23 cellular contexts compared by ENCODE assay signal in the genomic region with DNA sequence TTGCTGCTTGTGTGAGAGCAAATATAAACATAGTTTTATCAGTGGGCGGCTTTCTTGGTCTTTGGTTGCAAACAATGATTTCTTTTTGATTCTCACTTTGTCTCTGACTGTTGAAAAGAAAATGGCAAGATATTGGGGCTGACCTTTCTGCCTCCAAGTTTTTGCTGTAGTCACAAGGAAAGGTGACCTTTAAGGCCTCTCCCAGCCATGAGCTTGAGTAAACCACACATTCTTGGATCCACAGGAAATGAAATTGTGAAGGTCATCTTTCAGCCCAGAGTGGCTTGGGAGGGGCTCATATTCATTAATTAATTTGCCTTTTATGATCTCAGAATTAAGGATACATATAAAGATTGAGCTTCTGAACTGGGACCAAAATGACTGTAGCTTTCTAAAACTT.
"Had no signal": no experiment of that assay in that cellular context is flagged by ENCODE, and none has a peak within 500 bp of the region (broad histone marks: within the 10 kb centered on the region; RNA-seq: fewer than 3 reads in every experiment).

No MANE protein-coding gene starts in this region.

- ATAC-seq: foreskin keratinocyte; left colon; naive thymus-derived CD4-positive, alpha-beta T cell; right lobe of liver; stimulated activated memory B cell treated with anti-CD40 and anti-IgM and Interleukin-4, amounts not matched to agents 10 μg/mL and 1 μg/mL and 100 μg/mL, for 72 hours had no signal

- H3K27ac Mint-ChIP-seq: endodermal cell; naive thymus-derived CD4-positive, alpha-beta T cell; progenitor cell of endocrine pancreas; stimulated activated memory B cell treated with anti-CD40 and anti-IgM and Interleukin-4, amounts not matched to agents 10 μg/mL and 1 μg/mL and 100 μg/mL, for 72 hours; stimulated activated naive CD8-positive, alpha-beta T cell treated with anti-CD3 and anti-CD28 coated beads, Interleukin-15, Interleukin-2, amounts not matched to agents 100 ng/mL and 50 ng/mL, for 24 hours had no signal

- FAIRE-seq: endothelial cell of umbilical vein had no signal

- H2AFZ ChIP-seq: hepatocyte had no signal

- H3K79me2 ChIP-seq: hepatocyte had no signal

- H3K36me3 ChIP-seq: colonic mucosa, right lobe of liver, spleen, tibial artery, upper lobe of left lung, uterus had no signal

- H3K9me3 ChIP-seq: colonic mucosa, right lobe of liver, tibial artery, upper lobe of left lung had no signal

- H3K27ac ChIP-seq: colonic mucosa, foreskin keratinocyte, hepatocyte, right lobe of liver, spleen, tibial artery, upper lobe of left lung, uterus had no signal

- H3K4me3 Mint-ChIP-seq: endodermal cell; naive thymus-derived CD4-positive, alpha-beta T cell; stimulated activated memory B cell treated with anti-CD40 and anti-IgM and Interleukin-4, amounts not matched to agents 10 μg/mL and 1 μg/mL and 100 μg/mL, for 72 hours; stimulated activated naive CD8-positive, alpha-beta T cell treated with anti-CD3 and anti-CD28 coated beads, Interleukin-15, Interleukin-2, amounts not matched to agents 100 ng/mL and 50 ng/mL, for 24 hours had no signal

- H3K4me3 ChIP-seq: colonic mucosa, hepatocyte, right lobe of liver, spleen, tibial artery, upper lobe of left lung, uterus had no signal

- H3K27me3 ChIP-seq: colonic mucosa, foreskin keratinocyte, hepatocyte, right lobe of liver, spleen, tibial artery, upper lobe of left lung, uterus had no signal

- H3K27me3 Mint-ChIP-seq: naive thymus-derived CD4-positive, alpha-beta T cell; progenitor cell of endocrine pancreas; stimulated activated memory B cell treated with anti-CD40 and anti-IgM and Interleukin-4, amounts not matched to agents 10 μg/mL and 1 μg/mL and 100 μg/mL, for 72 hours; stimulated activated naive CD8-positive, alpha-beta T cell treated with anti-CD3 and anti-CD28 coated beads, Interleukin-15, Interleukin-2, amounts not matched to agents 100 ng/mL and 50 ng/mL, for 24 hours had no signal

- H3K4me1 ChIP-seq: colonic mucosa, right lobe of liver, spleen, tibial artery, upper lobe of left lung, uterus had no signal

- H3K9me3 Mint-ChIP-seq: endodermal cell had no signal

- DNase-seq: colonic mucosa; dermis blood vessel endothelial cell; endodermal cell; erythroblast; foreskin keratinocyte; head of caudate nucleus; left colon; mesendoderm; naive thymus-derived CD4-positive, alpha-beta T cell; retina; right lobe of liver; spleen; stimulated activated CD4-positive, alpha-beta T cell treated with anti-CD3 and anti-CD28 coated beads, Interleukin-15, amount 100 ng/mL, for 24 hours; stimulated activated CD4-positive, alpha-beta T cell treated with anti-CD3 and anti-CD28 coated beads, Interleukin-1b, Interleukin-23, amount 100 ng/mL, for 48 hours; stimulated activated CD4-positive, alpha-beta T cell treated with anti-CD3 and anti-CD28 coated beads, Interleukin-4, amount 100 ng/mL, for 24 hours; tibial artery; upper lobe of left lung; uterus had no signal

- H3K4me2 ChIP-seq: hepatocyte had no signal

- H3K4me1 Mint-ChIP-seq: endodermal cell; stimulated activated memory B cell treated with anti-CD40 and anti-IgM and Interleukin-4, amounts not matched to agents 10 μg/mL and 1 μg/mL and 100 μg/mL, for 72 hours had no signal
